1 cellular context compared by ENCODE assay signal in the genomic region with DNA sequence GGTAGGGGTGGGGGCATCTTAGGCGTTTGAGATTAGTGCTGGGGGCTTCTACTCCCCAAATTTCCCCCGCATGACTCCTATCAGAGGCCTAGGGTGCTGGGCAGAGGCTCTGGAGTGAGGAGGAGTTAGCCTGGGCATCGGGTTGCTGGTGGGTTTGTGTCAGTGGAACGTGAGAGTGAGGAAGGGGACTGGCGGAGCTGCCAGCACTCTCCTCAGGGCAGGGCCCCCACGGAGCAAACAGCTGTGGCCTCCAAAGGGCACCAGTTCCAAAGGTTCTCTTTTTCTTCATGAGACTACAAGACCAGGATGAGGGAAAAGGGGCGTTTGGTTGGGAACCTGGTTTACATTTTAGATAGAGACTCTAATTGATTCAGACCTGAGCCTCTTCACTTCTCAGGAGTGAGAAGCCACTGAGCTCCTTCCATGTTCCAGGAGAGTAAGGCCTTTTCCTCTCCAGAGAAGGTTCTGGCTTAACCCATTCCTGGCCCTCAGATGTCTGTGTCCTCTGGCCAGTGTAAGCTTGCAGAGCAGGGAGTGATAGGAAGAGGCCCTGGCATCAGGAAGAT.
TF ChIP-seq lines count a peak whose summit lies in the region.

No MANE protein-coding gene starts in this region.

TF ChIP-seq in GM23338, 12 proteins besides CTCF, POLR2A, EP300 and RAD21:
- TF ChIP-seq, protein P1, sequence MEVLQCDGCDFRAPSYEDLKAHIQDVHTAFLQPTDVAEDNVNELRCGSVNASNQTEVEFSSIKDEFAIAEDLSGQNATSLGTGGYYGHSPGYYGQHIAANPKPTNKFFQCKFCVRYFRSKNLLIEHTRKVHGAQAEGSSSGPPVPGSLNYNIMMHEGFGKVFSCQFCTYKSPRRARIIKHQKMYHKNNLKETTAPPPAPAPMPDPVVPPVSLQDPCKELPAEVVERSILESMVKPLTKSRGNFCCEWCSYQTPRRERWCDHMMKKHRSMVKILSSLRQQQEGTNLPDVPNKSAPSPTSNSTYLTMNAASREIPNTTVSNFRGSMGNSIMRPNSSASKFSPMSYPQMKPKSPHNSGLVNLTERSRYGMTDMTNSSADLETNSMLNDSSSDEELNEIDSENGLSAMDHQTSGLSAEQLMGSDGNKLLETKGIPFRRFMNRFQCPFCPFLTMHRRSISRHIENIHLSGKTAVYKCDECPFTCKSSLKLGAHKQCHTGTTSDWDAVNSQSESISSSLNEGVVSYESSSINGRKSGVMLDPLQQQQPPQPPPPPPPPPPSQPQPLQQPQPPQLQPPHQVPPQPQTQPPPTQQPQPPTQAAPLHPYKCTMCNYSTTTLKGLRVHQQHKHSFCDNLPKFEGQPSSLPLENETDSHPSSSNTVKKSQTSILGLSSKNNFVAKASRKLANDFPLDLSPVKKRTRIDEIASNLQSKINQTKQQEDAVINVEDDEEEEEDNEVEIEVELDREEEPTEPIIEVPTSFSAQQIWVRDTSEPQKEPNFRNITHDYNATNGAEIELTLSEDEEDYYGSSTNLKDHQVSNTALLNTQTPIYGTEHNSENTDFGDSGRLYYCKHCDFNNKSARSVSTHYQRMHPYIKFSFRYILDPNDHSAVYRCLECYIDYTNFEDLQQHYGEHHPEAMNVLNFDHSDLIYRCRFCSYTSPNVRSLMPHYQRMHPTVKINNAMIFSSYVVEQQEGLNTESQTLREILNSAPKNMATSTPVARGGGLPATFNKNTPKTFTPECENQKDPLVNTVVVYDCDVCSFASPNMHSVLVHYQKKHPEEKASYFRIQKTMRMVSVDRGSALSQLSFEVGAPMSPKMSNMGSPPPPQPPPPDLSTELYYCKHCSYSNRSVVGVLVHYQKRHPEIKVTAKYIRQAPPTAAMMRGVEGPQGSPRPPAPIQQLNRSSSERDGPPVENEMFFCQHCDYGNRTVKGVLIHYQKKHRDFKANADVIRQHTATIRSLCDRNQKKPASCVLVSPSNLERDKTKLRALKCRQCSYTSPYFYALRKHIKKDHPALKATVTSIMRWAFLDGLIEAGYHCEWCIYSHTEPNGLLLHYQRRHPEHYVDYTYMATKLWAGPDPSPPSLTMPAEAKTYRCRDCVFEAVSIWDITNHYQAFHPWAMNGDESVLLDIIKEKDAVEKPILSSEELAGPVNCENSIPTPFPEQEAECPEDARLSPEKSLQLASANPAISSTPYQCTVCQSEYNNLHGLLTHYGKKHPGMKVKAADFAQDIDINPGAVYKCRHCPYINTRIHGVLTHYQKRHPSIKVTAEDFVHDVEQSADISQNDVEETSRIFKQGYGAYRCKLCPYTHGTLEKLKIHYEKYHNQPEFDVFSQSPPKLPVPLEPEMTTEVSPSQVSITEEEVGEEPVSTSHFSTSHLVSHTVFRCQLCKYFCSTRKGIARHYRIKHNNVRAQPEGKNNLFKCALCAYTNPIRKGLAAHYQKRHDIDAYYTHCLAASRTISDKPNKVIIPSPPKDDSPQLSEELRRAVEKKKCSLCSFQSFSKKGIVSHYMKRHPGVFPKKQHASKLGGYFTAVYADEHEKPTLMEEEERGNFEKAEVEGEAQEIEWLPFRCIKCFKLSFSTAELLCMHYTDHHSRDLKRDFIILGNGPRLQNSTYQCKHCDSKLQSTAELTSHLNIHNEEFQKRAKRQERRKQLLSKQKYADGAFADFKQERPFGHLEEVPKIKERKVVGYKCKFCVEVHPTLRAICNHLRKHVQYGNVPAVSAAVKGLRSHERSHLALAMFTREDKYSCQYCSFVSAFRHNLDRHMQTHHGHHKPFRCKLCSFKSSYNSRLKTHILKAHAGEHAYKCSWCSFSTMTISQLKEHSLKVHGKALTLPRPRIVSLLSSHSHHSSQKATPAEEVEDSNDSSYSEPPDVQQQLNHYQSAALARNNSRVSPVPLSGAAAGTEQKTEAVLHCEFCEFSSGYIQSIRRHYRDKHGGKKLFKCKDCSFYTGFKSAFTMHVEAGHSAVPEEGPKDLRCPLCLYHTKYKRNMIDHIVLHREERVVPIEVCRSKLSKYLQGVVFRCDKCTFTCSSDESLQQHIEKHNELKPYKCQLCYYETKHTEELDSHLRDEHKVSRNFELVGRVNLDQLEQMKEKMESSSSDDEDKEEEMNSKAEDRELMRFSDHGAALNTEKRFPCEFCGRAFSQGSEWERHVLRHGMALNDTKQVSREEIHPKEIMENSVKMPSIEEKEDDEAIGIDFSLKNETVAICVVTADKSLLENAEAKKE (CRISPR knock-in tag; IDR thresholded peaks at IDR 0.05) = no peak
- TF ChIP-seq JUNB (IDR thresholded peaks at IDR 0.05; ENCODE audit: unreplicated experiment) = no peak
- TF ChIP-seq, protein P2, sequence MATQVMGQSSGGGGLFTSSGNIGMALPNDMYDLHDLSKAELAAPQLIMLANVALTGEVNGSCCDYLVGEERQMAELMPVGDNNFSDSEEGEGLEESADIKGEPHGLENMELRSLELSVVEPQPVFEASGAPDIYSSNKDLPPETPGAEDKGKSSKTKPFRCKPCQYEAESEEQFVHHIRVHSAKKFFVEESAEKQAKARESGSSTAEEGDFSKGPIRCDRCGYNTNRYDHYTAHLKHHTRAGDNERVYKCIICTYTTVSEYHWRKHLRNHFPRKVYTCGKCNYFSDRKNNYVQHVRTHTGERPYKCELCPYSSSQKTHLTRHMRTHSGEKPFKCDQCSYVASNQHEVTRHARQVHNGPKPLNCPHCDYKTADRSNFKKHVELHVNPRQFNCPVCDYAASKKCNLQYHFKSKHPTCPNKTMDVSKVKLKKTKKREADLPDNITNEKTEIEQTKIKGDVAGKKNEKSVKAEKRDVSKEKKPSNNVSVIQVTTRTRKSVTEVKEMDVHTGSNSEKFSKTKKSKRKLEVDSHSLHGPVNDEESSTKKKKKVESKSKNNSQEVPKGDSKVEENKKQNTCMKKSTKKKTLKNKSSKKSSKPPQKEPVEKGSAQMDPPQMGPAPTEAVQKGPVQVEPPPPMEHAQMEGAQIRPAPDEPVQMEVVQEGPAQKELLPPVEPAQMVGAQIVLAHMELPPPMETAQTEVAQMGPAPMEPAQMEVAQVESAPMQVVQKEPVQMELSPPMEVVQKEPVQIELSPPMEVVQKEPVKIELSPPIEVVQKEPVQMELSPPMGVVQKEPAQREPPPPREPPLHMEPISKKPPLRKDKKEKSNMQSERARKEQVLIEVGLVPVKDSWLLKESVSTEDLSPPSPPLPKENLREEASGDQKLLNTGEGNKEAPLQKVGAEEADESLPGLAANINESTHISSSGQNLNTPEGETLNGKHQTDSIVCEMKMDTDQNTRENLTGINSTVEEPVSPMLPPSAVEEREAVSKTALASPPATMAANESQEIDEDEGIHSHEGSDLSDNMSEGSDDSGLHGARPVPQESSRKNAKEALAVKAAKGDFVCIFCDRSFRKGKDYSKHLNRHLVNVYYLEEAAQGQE (IDR thresholded peaks at IDR 0.05; ENCODE audit: unreplicated experiment) = no peak
- no peak for TF ChIP-seq CREB1 (CRISPR knock-in tag; IDR thresholded peaks at IDR 0.05; ENCODE audit: low read depth)
- no peak for TF ChIP-seq POLR2AphosphoS5 (IDR thresholded peaks at IDR 0.05; ENCODE audit: low read depth)
- no peak for TF ChIP-seq STAT1 (IDR thresholded peaks at IDR 0.05; ENCODE audit: unreplicated experiment)
